Comparison of ENCODE assay signal across 8 cellular contexts in the genomic region with DNA sequence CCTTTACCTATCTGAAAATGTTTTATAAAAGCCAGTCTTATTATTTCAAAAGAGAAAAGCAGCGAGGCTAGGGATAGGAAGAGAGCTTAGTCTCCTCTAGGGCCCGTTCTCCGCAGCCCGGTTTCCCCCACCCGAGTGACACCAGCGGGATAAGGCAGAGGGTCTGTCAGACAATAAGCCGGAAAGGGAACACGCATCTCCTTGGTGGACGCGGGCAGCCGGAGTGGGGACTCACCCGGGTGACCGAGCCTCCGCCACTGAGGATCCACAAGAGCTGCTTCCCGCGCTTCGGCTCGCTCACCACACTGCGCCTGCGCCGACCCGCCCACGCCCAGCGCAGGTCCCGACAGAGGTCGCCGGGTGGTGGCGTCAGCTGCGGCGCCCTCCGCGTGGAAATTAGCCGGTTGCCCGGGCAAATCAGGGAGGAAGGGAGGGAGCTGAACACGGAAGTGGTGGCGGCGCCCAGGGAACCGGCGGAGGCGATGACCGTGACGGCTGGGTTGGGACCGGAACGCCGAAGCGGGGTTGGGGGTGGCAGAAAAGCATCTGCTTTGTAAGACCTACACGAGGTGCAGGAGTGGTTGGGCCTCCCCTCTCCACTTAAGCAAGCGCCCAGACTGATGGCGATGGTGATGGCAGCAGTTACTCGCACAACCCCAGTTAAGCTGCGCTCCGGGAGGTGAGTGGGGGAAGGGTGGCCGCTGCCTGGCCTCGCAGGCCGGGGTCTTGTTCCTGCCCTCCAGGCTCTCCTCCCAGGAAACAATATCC. TPM values are rescaled to one million over a fixed set of nuclear protein-coding genes. Genes with fewer than 3 reads are reported as not detected.
DNase-seq lines count a peak whose midpoint lies in the region; ATAC-seq and TF ChIP-seq lines count a peak whose summit lies in the region.

A gene with protein sequence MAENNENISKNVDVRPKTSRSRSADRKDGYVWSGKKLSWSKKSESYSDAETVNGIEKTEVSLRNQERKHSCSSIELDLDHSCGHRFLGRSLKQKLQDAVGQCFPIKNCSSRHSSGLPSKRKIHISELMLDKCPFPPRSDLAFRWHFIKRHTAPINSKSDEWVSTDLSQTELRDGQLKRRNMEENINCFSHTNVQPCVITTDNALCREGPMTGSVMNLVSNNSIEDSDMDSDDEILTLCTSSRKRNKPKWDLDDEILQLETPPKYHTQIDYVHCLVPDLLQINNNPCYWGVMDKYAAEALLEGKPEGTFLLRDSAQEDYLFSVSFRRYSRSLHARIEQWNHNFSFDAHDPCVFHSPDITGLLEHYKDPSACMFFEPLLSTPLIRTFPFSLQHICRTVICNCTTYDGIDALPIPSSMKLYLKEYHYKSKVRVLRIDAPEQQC (plus strand): TSS at position 444 of the 768 bp plus-strand sequence. CDS start 15,806 bp downstream, outside the sequence.
A gene with protein sequence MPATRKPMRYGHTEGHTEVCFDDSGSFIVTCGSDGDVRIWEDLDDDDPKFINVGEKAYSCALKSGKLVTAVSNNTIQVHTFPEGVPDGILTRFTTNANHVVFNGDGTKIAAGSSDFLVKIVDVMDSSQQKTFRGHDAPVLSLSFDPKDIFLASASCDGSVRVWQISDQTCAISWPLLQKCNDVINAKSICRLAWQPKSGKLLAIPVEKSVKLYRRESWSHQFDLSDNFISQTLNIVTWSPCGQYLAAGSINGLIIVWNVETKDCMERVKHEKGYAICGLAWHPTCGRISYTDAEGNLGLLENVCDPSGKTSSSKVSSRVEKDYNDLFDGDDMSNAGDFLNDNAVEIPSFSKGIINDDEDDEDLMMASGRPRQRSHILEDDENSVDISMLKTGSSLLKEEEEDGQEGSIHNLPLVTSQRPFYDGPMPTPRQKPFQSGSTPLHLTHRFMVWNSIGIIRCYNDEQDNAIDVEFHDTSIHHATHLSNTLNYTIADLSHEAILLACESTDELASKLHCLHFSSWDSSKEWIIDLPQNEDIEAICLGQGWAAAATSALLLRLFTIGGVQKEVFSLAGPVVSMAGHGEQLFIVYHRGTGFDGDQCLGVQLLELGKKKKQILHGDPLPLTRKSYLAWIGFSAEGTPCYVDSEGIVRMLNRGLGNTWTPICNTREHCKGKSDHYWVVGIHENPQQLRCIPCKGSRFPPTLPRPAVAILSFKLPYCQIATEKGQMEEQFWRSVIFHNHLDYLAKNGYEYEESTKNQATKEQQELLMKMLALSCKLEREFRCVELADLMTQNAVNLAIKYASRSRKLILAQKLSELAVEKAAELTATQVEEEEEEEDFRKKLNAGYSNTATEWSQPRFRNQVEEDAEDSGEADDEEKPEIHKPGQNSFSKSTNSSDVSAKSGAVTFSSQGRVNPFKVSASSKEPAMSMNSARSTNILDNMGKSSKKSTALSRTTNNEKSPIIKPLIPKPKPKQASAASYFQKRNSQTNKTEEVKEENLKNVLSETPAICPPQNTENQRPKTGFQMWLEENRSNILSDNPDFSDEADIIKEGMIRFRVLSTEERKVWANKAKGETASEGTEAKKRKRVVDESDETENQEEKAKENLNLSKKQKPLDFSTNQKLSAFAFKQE (minus strand): TSS at position 307 of the 768 bp plus-strand sequence. CDS start 312 bp downstream, outside the sequence.

- peak; percentile 87 for ATAC-seq in GM21717 (IDR thresholded peaks at IDR 0.05; ENCODE audit: unreplicated experiment)
- peak; percentile 92 for ATAC-seq in PC-3

- peak within 1 kb of the TSS; percentile 55 for H3K27ac ChIP-seq in PC-3 (ENCODE audit: low read length)

- H3K4me1 ChIP-seq in PC-3 (ENCODE audit: insufficient read depth, low read length), result peaks cover 34% of the 10 kb centered on the region

- intact Hi-C loops in PC-3 (cut with micrococcal nuclease), result loop anchor here (1.0 kb wide), 2 partner anchors 24 to 124 kb away; a partner anchor contains a TSS

- POLR2A ChIA-PET in PC-3 (lab: Charles Lee; ENCODE audit: unreplicated experiment), result interaction anchor here (0.5 to 1.4 kb wide), 8 partner anchors 11 to 1873 kb away, joined by 3 to 13 read pairs (median 4); a partner anchor contains a TSS

- H4K20me1 ChIP-seq in PC-3 (ENCODE audit: low read length), result peaks cover 35% of the 10 kb centered on the region

- BruUV-seq in PC-3 (replicated peaks; lab: Mats Ljungman, UMichigan), result no TSS peak

- H3K9me2 ChIP-seq in PC-3 (replicated peaks; ENCODE audit: low read length), result no peaks in the 10 kb centered on the region

- H3K36me3 ChIP-seq in PC-3 (ENCODE audit: low read depth, low read length), result peaks cover 11% of the 10 kb centered on the region

- CTCF ChIA-PET in PC-3 (lab: Charles Lee), result interaction anchor here (0.6 to 1.7 kb wide), 6 partner anchors 11 to 463 kb away, joined by 3 to 18 read pairs (median 6); a partner anchor contains a TSS

- peak within 1 kb of the TSS; percentile 80 for H3K4me2 ChIP-seq in PC-3 (ENCODE audit: low read length)

- TF ChIP-seq CTCF in PC-3 (conservative IDR thresholded peaks at IDR 0.05; ENCODE audit: low read depth, low read length) (peak; percentile 34), epithelial cell of proximal tubule (conservative IDR thresholded peaks at IDR 0.05; ENCODE audit: low read depth, low read length) (no peak)

- H3K9ac ChIP-seq in PC-3 (ENCODE audit: low read length), result peak within 1 kb of the TSS; percentile 86

- peak within 1 kb of the TSS; percentile 97 for H3K4me3 ChIP-seq in Jurkat, Clone E6-1 (ENCODE audit: low read length)
- H3K4me3 ChIP-seq in PC-3 (ENCODE audit: low read length), result peak within 1 kb of the TSS; percentile 75
- peak within 1 kb of the TSS; percentile 78 for H3K4me3 ChIP-seq in epithelial cell of proximal tubule (ENCODE audit: low read depth, low read length)

- H2AFZ ChIP-seq in PC-3 (ENCODE audit: low read length), result peak within 1 kb of the TSS; percentile 69

- H3K9me3 ChIP-seq in PC-3 (ENCODE audit: low read length), result no peaks in the 10 kb centered on the region

- H3K27me3 ChIP-seq in PC-3 (ENCODE audit: low read length), result no peaks in the 10 kb centered on the region

- no peaks in the 10 kb centered on the region for H3F3A ChIP-seq in PC-3 (ENCODE audit: low read length, unreplicated experiment)

- peaks cover 84% of the 10 kb centered on the region for H3K79me2 ChIP-seq in PC-3 (ENCODE audit: low read length)

- DNase-seq in DMS79 (lab: John Stamatoyannopoulos, UW) (peak; percentile 94), PC-3 (peak; percentile 99), activated T-cell treated with anti-CD3 and anti-CD28 coated beads for 48 hours (ENCODE audit: low read depth) (peak; percentile 98), epithelial cell of proximal tubule (ENCODE audit: low read depth) (no peak), mucosa of gallbladder (ENCODE audit: low spot score) (peak; percentile 96)
- peak; percentile 90 for DNase-seq in Jurkat, Clone E6-1 (ENCODE audit: low read depth, low spot score)
- peak; percentile 97 for DNase-seq in stimulated activated CD8-positive, alpha-beta memory T cell treated with anti-CD3 and anti-CD28 coated beads, Interleukin-4, amount 100 ng/mL, for 24 hours (ENCODE audit: low read depth)

RNA-seq across cellular contexts. Expression of the first gene that starts in this region (rescaled TPM):
- polyA plus RNA-seq in Jurkat, Clone E6-1 (2012; ENCODE audit: insufficient read depth, insufficient read length), result 20.8 TPM
- total RNA-seq in PC-3 (2014; rRNA removed), result 21.9 and 22.5 TPM in 2 replicates
- total RNA-seq in epithelial cell of proximal tubule, result 11.9 and 13.0 TPM in 2 replicates
- total RNA-seq in mucosa of gallbladder, result 27.8 TPM

RNA-seq across cellular contexts. Expression of the second gene that starts in this region (rescaled TPM):
- polyA plus RNA-seq in Jurkat, Clone E6-1 (2012; ENCODE audit: insufficient read depth, insufficient read length), result 32.4 TPM
- 45.9 and 47.1 TPM in 2 replicates for total RNA-seq in PC-3 (2014; rRNA removed)
- total RNA-seq in epithelial cell of proximal tubule, result 18.9 and 19.6 TPM in 2 replicates
- 2.6 TPM for total RNA-seq in mucosa of gallbladder
